Comparison of ENCODE assay signal across 24 cellular contexts in the genomic region with DNA sequence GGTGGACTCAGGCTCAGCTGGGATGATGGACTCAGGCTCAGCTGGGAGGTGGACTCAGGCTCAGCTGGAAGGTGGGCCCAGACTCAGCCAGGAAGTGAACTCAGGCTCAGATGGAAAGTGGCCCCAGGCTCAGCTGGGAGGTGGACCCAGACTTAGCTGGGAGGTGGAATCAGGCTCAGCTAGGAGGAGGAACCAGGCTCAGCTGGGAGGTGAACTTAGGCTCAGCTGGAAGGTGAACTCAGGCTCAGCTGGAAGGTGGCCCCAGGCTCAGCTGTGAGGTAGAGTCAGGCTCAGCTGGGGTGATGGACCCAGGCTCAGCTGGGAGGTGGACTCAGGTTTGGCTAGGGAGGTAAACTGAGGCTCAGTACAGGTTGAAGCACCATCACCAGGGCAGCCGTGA. TPM values are rescaled to one million over a fixed set of nuclear protein-coding genes. Genes with fewer than 3 reads are reported as not detected.
"Had no signal": no experiment of that assay in that cellular context is flagged by ENCODE, and none has a peak within 500 bp of the region (broad histone marks: within the 10 kb centered on the region; RNA-seq: fewer than 3 reads in every experiment).

No MANE protein-coding gene starts in this region.

- H3K79me2 ChIP-seq: parathyroid adenoma had no signal

- H3K27ac ChIP-seq: breast epithelium, left lung, parathyroid adenoma, spleen, testis, VCaP had no signal

- H3K4me3 ChIP-seq: breast epithelium, left lung, spleen, testis had no signal

- H3K27ac Mint-ChIP-seq: activated CD4-positive, alpha-beta T cell treated with anti-CD3 and anti-CD28 coated beads, Interleukin-2, amount 10 ng/mL, durations not matched to agents 7 days and 5 days; activated naive CD4-positive, alpha-beta T cell treated with anti-CD3 and anti-CD28 coated beads, Interleukin-2, amount 50 U/mL, for 24 hours; mesothelial cell of epicardium; nephron; type B pancreatic cell had no signal

- H3K9me3 Mint-ChIP-seq: activated CD4-positive, alpha-beta T cell treated with anti-CD3 and anti-CD28 coated beads, Interleukin-2, amount 10 ng/mL, durations not matched to agents 7 days and 5 days; activated naive CD4-positive, alpha-beta T cell treated with anti-CD3 and anti-CD28 coated beads, Interleukin-2, amount 50 U/mL, for 24 hours; mesothelial cell of epicardium; nephron; type B pancreatic cell had no signal

- ATAC-seq: left lung, SK-N-SH treated with all-trans-retinoic acid at 6 μM for 48 hours had no signal

- H3K27me3 ChIP-seq: testis had no signal

- H3K36me3 ChIP-seq: breast epithelium, left lung, spleen had no signal

- DNase-seq: activated CD4-positive, alpha-beta T cell treated with anti-CD3 and anti-CD28 coated beads, Interleukin-2, amount 10 ng/mL, durations not matched to agents 7 days and 5 days; activated CD4-positive, CD25-positive, alpha-beta regulatory T cell treated with anti-CD3 and anti-CD28 coated beads, Interleukin-2, amount 50 U/mL, for 72 hours; activated gamma-delta T cell treated with Interleukin-2 at 50 U/mL for 16 hours; activated T-cell treated with anti-CD3 and anti-CD28 coated beads, Interleukin-2, amount 50 U/mL, for 1 hour; cortex of kidney; mammary epithelial cell; spleen; stimulated activated CD4-positive, alpha-beta T cell treated with anti-CD3 and anti-CD28 coated beads, Interleukin-4, amount 100 ng/mL, for 1 hour; stimulated activated naive CD4-positive, alpha-beta T cell; testis had no signal

- H3K4me3 Mint-ChIP-seq: activated CD4-positive, alpha-beta T cell treated with anti-CD3 and anti-CD28 coated beads, Interleukin-2, amount 10 ng/mL, durations not matched to agents 7 days and 5 days; activated naive CD4-positive, alpha-beta T cell treated with anti-CD3 and anti-CD28 coated beads, Interleukin-2, amount 50 U/mL, for 24 hours; mesothelial cell of epicardium; nephron; type B pancreatic cell had no signal

- H3K36me3 Mint-ChIP-seq: activated naive CD4-positive, alpha-beta T cell treated with anti-CD3 and anti-CD28 coated beads, Interleukin-2, amount 50 U/mL, for 24 hours; mesothelial cell of epicardium; type B pancreatic cell had no signal

- H3K4me1 Mint-ChIP-seq: activated CD4-positive, alpha-beta T cell treated with anti-CD3 and anti-CD28 coated beads, Interleukin-2, amount 10 ng/mL, durations not matched to agents 7 days and 5 days; activated naive CD4-positive, alpha-beta T cell treated with anti-CD3 and anti-CD28 coated beads, Interleukin-2, amount 50 U/mL, for 24 hours had no signal

- H3K9me3 ChIP-seq: breast epithelium, left lung, spleen, testis had no signal

- H2AFZ ChIP-seq: parathyroid adenoma had no signal

- H3K9ac ChIP-seq: parathyroid adenoma had no signal

- H3K27me3 Mint-ChIP-seq: activated CD4-positive, alpha-beta T cell treated with anti-CD3 and anti-CD28 coated beads, Interleukin-2, amount 10 ng/mL, durations not matched to agents 7 days and 5 days; activated naive CD4-positive, alpha-beta T cell treated with anti-CD3 and anti-CD28 coated beads, Interleukin-2, amount 50 U/mL, for 24 hours had no signal

- H3K4me1 ChIP-seq: breast epithelium, left lung, parathyroid adenoma, spleen, testis had no signal

RNA-seq across cellular contexts. Expression of a gene that starts 21.8 kb away (rescaled TPM):
- total RNA-seq: activated CD4-positive, alpha-beta T cell treated with anti-CD3 and anti-CD28 coated beads, Interleukin-2, amount 10 ng/mL, durations not matched to agents 7 days and 5 days; astrocyte; epithelial cell of proximal tubule; fibroblast of villous mesenchyme; kidney epithelial cell; left lung; mammary epithelial cell; T-helper 2 cell treated with Interferon-gamma antibody and Interleukin-4, amounts not matched to agents 100 ng/mL and 5 ng/mL, for 36 hours had no signal
- polyA plus RNA-seq: mammary epithelial cell had no signal

RNA-seq across cellular contexts. Expression of a gene that starts 46.8 kb away (rescaled TPM):
- total RNA-seq: activated CD4-positive, alpha-beta T cell treated with anti-CD3 and anti-CD28 coated beads, Interleukin-2, amount 10 ng/mL, durations not matched to agents 7 days and 5 days; breast epithelium; epithelial cell of proximal tubule; fibroblast of villous mesenchyme; kidney epithelial cell; spleen had no signal
- polyA plus RNA-seq: mammary epithelial cell had no signal
